8 cellular contexts compared by ENCODE assay signal in genomic region chr10:103685880-103686669, GRCh38.
DNase-seq lines count a peak whose midpoint lies in the region; ATAC-seq and TF ChIP-seq lines count a peak whose summit lies in the region.

No MANE protein-coding gene starts in this region.

- no peaks in the 10 kb centered on the region for H3K9me3 Mint-ChIP-seq in activated naive CD8-positive, alpha-beta T cell treated with anti-CD3 and anti-CD28 coated beads, Interleukin-2, amount 10 ng/mL, durations not matched to agents 7 days and 5 days

- H3K27ac ChIP-seq in KMS-11 (no peak overlapping the region), SU-DHL-6 (ENCODE audit: low read depth, low read length) (no peak overlapping the region), aorta (ENCODE audit: low read depth in 1 of 2, low read length in 2 of 2) (no peak overlapping the region)

- no peaks in the 10 kb centered on the region for H4K20me1 ChIP-seq in KMS-11 (ENCODE audit: insufficient read depth)
- H4K20me1 ChIP-seq in SU-DHL-6 (ENCODE audit: low read depth, low read length): no peaks in the 10 kb centered on the region

- H3K4me1 ChIP-seq in KMS-11 (ENCODE audit: low read depth, poor library complexity, severe bottlenecking) (peaks cover 15% of the 10 kb centered on the region), aorta (ENCODE audit: control insufficient read depth in 1 of 2, insufficient read depth in 2 of 2, low read length in 2 of 2) (no peaks in the 10 kb centered on the region)

- H3K9me2 ChIP-seq in SU-DHL-6 (replicated peaks; ENCODE audit: insufficient read depth, low read length): no peaks in the 10 kb centered on the region

- POLR2A ChIA-PET in activated naive CD8-positive, alpha-beta T cell treated with anti-CD3 and anti-CD28 coated beads, Interleukin-2, amount 10 ng/mL, durations not matched to agents 7 days and 5 days (lab: Charles Lee): interaction anchor here (0.6 to 1.3 kb wide), 4 partner anchors 8 to 105 kb away, joined by 4 to 7 read pairs (median 4); no protein-coding TSS in a partner anchor

- peaks cover 7% of the 10 kb centered on the region for H3K4me1 Mint-ChIP-seq in activated naive CD8-positive, alpha-beta T cell treated with anti-CD3 and anti-CD28 coated beads, Interleukin-2, amount 10 ng/mL, durations not matched to agents 7 days and 5 days

- DNase-seq in COR-L47 (lab: John Stamatoyannopoulos, UW) (peak; percentile 25), cardiac septum (ENCODE audit: low spot score) (peak; percentile 84), putamen (ENCODE audit: low spot score) (peak; percentile 71), aorta (peak; percentile 80 to 93)
- DNase-seq in activated naive CD8-positive, alpha-beta T cell treated with anti-CD3 and anti-CD28 coated beads, Interleukin-2, amount 10 ng/mL, durations not matched to agents 7 days and 5 days: peak; percentile 83

- no peaks in the 10 kb centered on the region for H3K36me3 Mint-ChIP-seq in activated naive CD8-positive, alpha-beta T cell treated with anti-CD3 and anti-CD28 coated beads, Interleukin-2, amount 10 ng/mL, durations not matched to agents 7 days and 5 days

- H3K9ac ChIP-seq in KMS-11 (no peak overlapping the region), SU-DHL-6 (ENCODE audit: low read length) (no peak overlapping the region)

- H3K4me3 Mint-ChIP-seq in activated naive CD8-positive, alpha-beta T cell treated with anti-CD3 and anti-CD28 coated beads, Interleukin-2, amount 10 ng/mL, durations not matched to agents 7 days and 5 days: no peak overlapping the region

- H3K4me2 ChIP-seq in KMS-11 (no peak overlapping the region), SU-DHL-6 (ENCODE audit: low read depth, low read length, poor library complexity, severe bottlenecking) (no peak overlapping the region)

- H3K4me3 ChIP-seq in KMS-11 (IDR thresholded peaks at IDR 0.05; ENCODE audit: insufficient read depth, low read depth, low read length) (no peak overlapping the region), SU-DHL-6 (ENCODE audit: insufficient read depth, low read length, poor library complexity, severe bottlenecking) (no peak overlapping the region), aorta (ENCODE audit: low read length in 2 of 2) (no peak overlapping the region)

- no peaks in the 10 kb centered on the region for H3K36me3 ChIP-seq in KMS-11 (ENCODE audit: insufficient read depth)
- no peaks in the 10 kb centered on the region for H3K36me3 ChIP-seq in SU-DHL-6 (ENCODE audit: low read length)
- no peaks in the 10 kb centered on the region for H3K36me3 ChIP-seq in aorta (ENCODE audit: control insufficient read depth in 1 of 2, insufficient read depth in 2 of 2, low read length in 1 of 2)

- ATAC-seq in GM21423 (IDR thresholded peaks at IDR 0.05; ENCODE audit: unreplicated experiment) (peak; percentile 75), aorta (ENCODE audit: low FRiP score) (peak; percentile 86)
- peak; percentile 74 for ATAC-seq in activated naive CD8-positive, alpha-beta T cell treated with anti-CD3 and anti-CD28 coated beads, Interleukin-2, amount 10 ng/mL, durations not matched to agents 7 days and 5 days (ENCODE audit: low read depth)

- no peak overlapping the region for H2AFZ ChIP-seq in KMS-11 (ENCODE audit: low read depth)
- no peak overlapping the region for H2AFZ ChIP-seq in SU-DHL-6 (ENCODE audit: low read depth, low read length, severe bottlenecking)

- H3K9me3 ChIP-seq in SU-DHL-6 (ENCODE audit: insufficient read depth, low read length) (no peaks in the 10 kb centered on the region), aorta (ENCODE audit: control insufficient read depth, low read length) (no peaks in the 10 kb centered on the region)

- peak; percentile 94 for TF ChIP-seq CTCF in KMS-11 (conservative IDR thresholded peaks at IDR 0.05; ENCODE audit: low read depth, low read length)
- TF ChIP-seq CTCF in SU-DHL-6 (IDR thresholded peaks at IDR 0.05; ENCODE audit: insufficient read depth, low read length, poor library complexity, severe bottlenecking): peak; percentile 95

- H3K27ac Mint-ChIP-seq in activated naive CD8-positive, alpha-beta T cell treated with anti-CD3 and anti-CD28 coated beads, Interleukin-2, amount 10 ng/mL, durations not matched to agents 7 days and 5 days: no peak overlapping the region

- intact Hi-C loops in cardiac septum (cut with DNase I): loop anchor here (2.0 kb wide), 1 partner anchor 81 kb away; no protein-coding TSS in a partner anchor
- intact Hi-C loops in aorta (cut with DNase I): loop anchor here (1.0 to 2.0 kb wide), 3 partner anchors 81 to 88 kb away; no protein-coding TSS in a partner anchor

- 21 to 23% methylated on average over 8 of the region's 8 CpGs for WGBS in aorta, 2 donors

- no peaks in the 10 kb centered on the region for H3F3A ChIP-seq in SU-DHL-6 (ENCODE audit: insufficient read depth)

- H3K79me2 ChIP-seq in KMS-11 (ENCODE audit: insufficient read depth, low read depth) (no peaks in the 10 kb centered on the region), SU-DHL-6 (ENCODE audit: insufficient read depth, low read length) (no peaks in the 10 kb centered on the region)

- no peaks in the 10 kb centered on the region for H3K27me3 ChIP-seq in KMS-11 (ENCODE audit: insufficient read depth, low read depth)
- H3K27me3 ChIP-seq in SU-DHL-6 (ENCODE audit: low read length): no peaks in the 10 kb centered on the region
- H3K27me3 ChIP-seq in aorta (ENCODE audit: control insufficient read depth in 1 of 2, insufficient read depth in 2 of 2, low read length in 1 of 2): no peaks in the 10 kb centered on the region

- H3K27me3 Mint-ChIP-seq in activated naive CD8-positive, alpha-beta T cell treated with anti-CD3 and anti-CD28 coated beads, Interleukin-2, amount 10 ng/mL, durations not matched to agents 7 days and 5 days: peaks cover 4% of the 10 kb centered on the region

Comparison
In these comparisons a context has a peak if more than half of its experiments do, and no peak if none do; other contexts are left out.
1. DNase-seq: peak in every context shown above with its lines; median percentile 86 in aorta; 84 in cardiac septum; 83 in activated naive CD8-positive, alpha-beta T cell treated with anti-CD3 and anti-CD28 coated beads, Interleukin-2, amount 10 ng/mL, durations not matched to agents 7 days and 5 days; 71 in putamen; 25 in COR-L47.